In genomic region chrX:53738370-53738909, GRCh38 we compare ENCODE assay signal across 22 cellular contexts. TPM values are rescaled to one million over a fixed set of nuclear protein-coding genes. Genes with fewer than 3 reads are reported as not detected.
DNase-seq lines count a peak whose midpoint lies in the region; ATAC-seq, FAIRE-seq and TF ChIP-seq lines count a peak whose summit lies in the region.
"Had no signal": no experiment of that assay in that cellular context is flagged by ENCODE, and none has a peak within 500 bp of the region (broad histone marks: within the 10 kb centered on the region; RNA-seq: fewer than 3 reads in every experiment).

No MANE protein-coding gene starts in this region.

- H3K4me1 Mint-ChIP-seq in activated T-cell treated with anti-CD3 and anti-CD28 coated beads, Interleukin-2, amount 50 U/mL, for 72 hours (ENCODE audit: low read depth): peaks cover 72% of the 10 kb centered on the region
- peaks cover 21% of the 10 kb centered on the region for H3K4me1 Mint-ChIP-seq in activated T-helper 17 cell treated with anti-CD3 and anti-CD28 coated beads, Interleukin-2, amount 50 U/mL, for 72 hours

- peaks cover 0 to 2% of the 10 kb centered on the region in 2 donors for H3K9me3 Mint-ChIP-seq in activated T-cell treated with anti-CD3 and anti-CD28 coated beads, Interleukin-2, amount 50 U/mL, for 72 hours
- H3K9me3 Mint-ChIP-seq in activated T-helper 17 cell treated with anti-CD3 and anti-CD28 coated beads, Interleukin-2, amount 50 U/mL, for 72 hours: peaks cover 7% of the 10 kb centered on the region

- peaks cover 15% of the 10 kb centered on the region in 2 donors for H3K36me3 Mint-ChIP-seq in activated T-cell treated with anti-CD3 and anti-CD28 coated beads, Interleukin-2, amount 50 U/mL, for 72 hours (ENCODE audit: insufficient read depth in 2 of 2)
- peaks cover 29% of the 10 kb centered on the region for H3K36me3 Mint-ChIP-seq in activated T-helper 17 cell treated with anti-CD3 and anti-CD28 coated beads, Interleukin-2, amount 50 U/mL, for 72 hours (ENCODE audit: low read depth)
- H3K36me3 Mint-ChIP-seq: CD4-positive, CD25-positive, alpha-beta regulatory T cell had no signal

- H3K36me3 ChIP-seq in GM06990 (ENCODE audit: control insufficient read depth, insufficient read depth, low read length) (no peaks in the 10 kb centered on the region), Peyer's patch (no peaks in the 10 kb centered on the region)

- no peaks in the 10 kb centered on the region for H3K4me1 ChIP-seq in Peyer's patch

- ATAC-seq in activated T-cell treated with anti-CD3 and anti-CD28 coated beads, Interleukin-2, amount 50 U/mL, for 72 hours (replicated peaks in 1 of 2): peak; percentile 75
- peak; percentile 79 for ATAC-seq in activated T-helper 17 cell treated with anti-CD3 and anti-CD28 coated beads, Interleukin-2, amount 50 U/mL, for 72 hours (replicated peaks)
- ATAC-seq: HCT116, Right ventricle myocardium inferior had no signal

- peaks cover 30% of the 10 kb centered on the region for H3K27me3 Mint-ChIP-seq in activated T-cell treated with anti-CD3 and anti-CD28 coated beads, Interleukin-2, amount 50 U/mL, for 72 hours (ENCODE audit: low read depth)
- H3K27me3 Mint-ChIP-seq in activated T-helper 17 cell treated with anti-CD3 and anti-CD28 coated beads, Interleukin-2, amount 50 U/mL, for 72 hours: no peaks in the 10 kb centered on the region
- H3K27me3 Mint-ChIP-seq: CD4-positive, CD25-positive, alpha-beta regulatory T cell had no signal

- H3K4me3 Mint-ChIP-seq in activated T-cell treated with anti-CD3 and anti-CD28 coated beads, Interleukin-2, amount 50 U/mL, for 72 hours: peak overlapping the region; percentile 62 to 77
- H3K4me3 Mint-ChIP-seq in activated T-helper 17 cell treated with anti-CD3 and anti-CD28 coated beads, Interleukin-2, amount 50 U/mL, for 72 hours: peak overlapping the region; percentile 68

- TF ChIP-seq POLR2A in GM12891 (IDR thresholded peaks at IDR 0.05; ENCODE audit: low read depth, low read length) (no peak), Peyer's patch (IDR thresholded peaks at IDR 0.05) (no peak)

- peak overlapping the region; percentile 81 for H3K27ac Mint-ChIP-seq in activated T-cell treated with anti-CD3 and anti-CD28 coated beads, Interleukin-2, amount 50 U/mL, for 72 hours
- peak overlapping the region; percentile 96 for H3K27ac Mint-ChIP-seq in activated T-helper 17 cell treated with anti-CD3 and anti-CD28 coated beads, Interleukin-2, amount 50 U/mL, for 72 hours
- H3K27ac Mint-ChIP-seq: CD4-positive, CD25-positive, alpha-beta regulatory T cell had no signal

- TF ChIP-seq CTCF in GM06990 (IDR thresholded peaks at IDR 0.05; ENCODE audit: insufficient read depth, low read length, poor library complexity, severe bottlenecking): no peak
- TF ChIP-seq CTCF in Peyer's patch (IDR thresholded peaks at IDR 0.05): no peak

- no peaks in the 10 kb centered on the region for H3K9me3 ChIP-seq in Peyer's patch

- DNase-seq in activated T-cell treated with anti-CD3 and anti-CD28 coated beads, Interleukin-2, amount 50 U/mL, for 72 hours: no peak
- no peak for DNase-seq in activated T-cell treated with anti-CD3 and anti-CD28 coated beads, Interleukin-2, amount 50 U/mL, for 1 hour
- DNase-seq in GM06990 (ENCODE audit: extremely low read depth, insufficient read length) (peak; percentile 24), GM12891 (ENCODE audit: insufficient read length, low spot score) (no peak), Peyer's patch (no peak), kidney glomerular epithelial cell (lab: John Stamatoyannopoulos, UW) (no peak)
- DNase-seq: DMS79, GOT3, KBM-7, MM.1S, NCI-H1092, NCI-H1436, NCI-H187 treated with DMSO at 0.1 percent for 48 hours, NCI-H2107, NCI-H446 treated with DMSO at 0.1 percent for 48 hours, NCI-H526 treated with DMSO at 0.1 percent for 48 hours, OCI-M1 had no signal

- H3K27me3 ChIP-seq in GM06990 (replicated peaks; ENCODE audit: control insufficient read depth, insufficient read depth, low read length): no peaks in the 10 kb centered on the region
- H3K27me3 ChIP-seq in Peyer's patch: no peaks in the 10 kb centered on the region

- H3K4me3 ChIP-seq in GM06990 (replicated peaks; ENCODE audit: low read depth, low read length): no peak overlapping the region
- H3K4me3 ChIP-seq in Peyer's patch: no peak overlapping the region

- FAIRE-seq in GM12891 (lab: Jason Lieb, UNC): peak; percentile 23
- FAIRE-seq: GM12892 had no signal

- H3K27ac ChIP-seq in Peyer's patch: no peak overlapping the region

TF ChIP-seq in GM12891, 5 proteins besides CTCF, POLR2A, EP300 and RAD21:
- TF ChIP-seq POU2F2 (IDR thresholded peaks at IDR 0.05; ENCODE audit: low read depth, low read length): no peak
- no peak for TF ChIP-seq SPI1 (IDR thresholded peaks at IDR 0.05; ENCODE audit: low read depth, low read length)
- TF ChIP-seq TAF1 (IDR thresholded peaks at IDR 0.05; ENCODE audit: low read depth, low read length): no peak
- TF ChIP-seq PAX5 (IDR thresholded peaks at IDR 0.05; ENCODE audit: insufficient read depth, low read length, severe bottlenecking): no peak
- no peak for TF ChIP-seq POLR2AphosphoS5 (IDR thresholded peaks at IDR 0.05; ENCODE audit: low read depth, low read length)

RNA-seq across cellular contexts. Expression of gene HUWE1, which starts 51.9 kb away (rescaled TPM):
- total RNA-seq in activated T-cell treated with anti-CD3 and anti-CD28 coated beads, Interleukin-2, amount 50 U/mL, for 72 hours: 100 to 1,000 TPM; 608 to 684 TPM
- polyA plus RNA-seq in GM12891 (2012; ENCODE audit: low read depth, missing spikeins): 83.5 TPM
- 100 to 1,000 TPM; 455 to 608 TPM for total RNA-seq in activated T-helper 17 cell treated with anti-CD3 and anti-CD28 coated beads, Interleukin-2, amount 50 U/mL, for 72 hours
- 100 to 1,000 TPM in 3 of 4 donors, 10 to 100 TPM in 1; 84.4 to 139 (median 123) TPM for total RNA-seq in Peyer's patch
